Comparison of ENCODE assay signal across 8 cellular contexts in the genomic region with DNA sequence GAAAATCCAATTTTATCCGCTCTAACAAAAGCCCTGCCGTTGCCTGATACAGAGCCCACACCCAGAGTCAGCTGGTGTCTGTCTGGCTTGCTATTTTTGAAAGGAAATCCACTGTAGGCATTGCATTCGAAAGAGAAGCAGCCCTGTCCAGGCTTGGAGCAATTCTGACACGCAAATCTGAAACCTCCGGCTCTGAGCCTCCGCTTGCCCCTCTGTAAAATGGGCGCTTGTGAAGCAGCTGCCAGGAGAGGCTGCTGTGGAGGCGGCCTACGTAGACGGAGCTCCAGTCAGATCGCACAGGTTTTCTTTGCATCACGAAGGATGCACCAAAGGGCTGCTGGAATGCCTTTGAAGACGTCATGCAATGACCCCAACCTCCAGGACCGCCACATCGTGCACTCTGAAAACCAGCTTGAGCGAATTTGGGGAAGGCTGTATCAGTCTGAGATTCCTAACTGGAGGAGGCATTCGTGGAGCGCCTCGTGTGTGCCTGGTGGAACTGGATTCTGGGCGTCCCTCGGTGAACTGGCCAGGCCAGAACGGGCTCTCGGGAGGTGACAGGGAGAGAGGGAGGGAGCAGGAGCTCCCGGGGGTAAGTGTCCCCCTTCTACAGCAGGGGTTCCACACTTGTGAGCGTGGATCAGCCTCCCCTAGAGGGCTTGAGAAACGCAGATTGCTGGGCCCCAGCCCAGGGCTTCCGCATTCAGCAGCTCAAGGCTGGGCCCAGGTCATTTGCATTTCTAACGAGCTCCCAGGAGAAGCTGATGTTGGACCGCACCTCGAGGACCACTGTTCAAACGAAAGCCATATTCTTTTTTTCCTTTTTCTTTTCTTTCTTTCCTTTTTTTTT.
DNase-seq lines count a peak whose midpoint lies in the region; ATAC-seq, FAIRE-seq and TF ChIP-seq lines count a peak whose summit lies in the region.

No MANE protein-coding gene starts in this region.

- peak overlapping the region; percentile 91 for H3K4me3 Mint-ChIP-seq in stimulated activated memory B cell treated with anti-CD40 and anti-IgM and Interleukin-4, amounts not matched to agents 10 μg/mL and 1 μg/mL and 100 μg/mL, for 72 hours

- peaks cover 11% of the 10 kb centered on the region for H3K36me3 Mint-ChIP-seq in stimulated activated memory B cell treated with anti-CD40 and anti-IgM and Interleukin-4, amounts not matched to agents 10 μg/mL and 1 μg/mL and 100 μg/mL, for 72 hours

- H3K9ac ChIP-seq in HUES6 (ENCODE audit: low read length), result peak overlapping the region; percentile 56

- H3K36me3 ChIP-seq in HUES6 (ENCODE audit: control insufficient read depth, insufficient read depth, low read length) (no peaks in the 10 kb centered on the region), ascending aorta (no peaks in the 10 kb centered on the region)

- DNase-seq in stimulated activated CD4-positive, alpha-beta T cell treated with anti-CD3 and anti-CD28 coated beads, Interleukin-1b, Interleukin-23, amount 100 ng/mL, for 48 hours, result peak; percentile 21
- no peak for DNase-seq in stimulated activated CD4-positive, alpha-beta T cell treated with anti-CD3 and anti-CD28 coated beads, Interleukin-15, amount 100 ng/mL, for 24 hours
- DNase-seq in ascending aorta (ENCODE audit: low spot score in 2 of 2), result no peak
- peak; percentile 27 for DNase-seq in iPS-NIHi11 (ENCODE audit: low spot score)
- no peak for DNase-seq in frontal cortex (ENCODE audit: low spot score in 2 of 2)

- H3K9me3 ChIP-seq in HUES6 (ENCODE audit: control insufficient read depth, insufficient read depth, low read depth, low read length) (peaks cover 4% of the 10 kb centered on the region; the same call in 1 of the 2 replicates), ascending aorta (peaks cover 6 to 9% of the 10 kb centered on the region in 2 donors)

- peaks cover 17% of the 10 kb centered on the region for H3K4me1 Mint-ChIP-seq in stimulated activated memory B cell treated with anti-CD40 and anti-IgM and Interleukin-4, amounts not matched to agents 10 μg/mL and 1 μg/mL and 100 μg/mL, for 72 hours

- peak; percentile 24 for ATAC-seq in stimulated activated memory B cell treated with anti-CD40 and anti-IgM and Interleukin-4, amounts not matched to agents 10 μg/mL and 1 μg/mL and 100 μg/mL, for 72 hours
- ATAC-seq in HG02973 (IDR thresholded peaks at IDR 0.05; ENCODE audit: unreplicated experiment), result no peak

- FAIRE-seq in frontal cortex (lab: Jason Lieb, UNC), result no peak

- H3K27ac Mint-ChIP-seq in stimulated activated memory B cell treated with anti-CD40 and anti-IgM and Interleukin-4, amounts not matched to agents 10 μg/mL and 1 μg/mL and 100 μg/mL, for 72 hours, result peak overlapping the region; percentile 91

- intact Hi-C loops in ascending aorta (cut with DNase I), result loop anchor here (5.0 kb wide), 2 partner anchors 346 to 364 kb away; partner anchors contain the start of genes BFAR, ERCC4 and PARN

- H3K9me3 Mint-ChIP-seq in stimulated activated memory B cell treated with anti-CD40 and anti-IgM and Interleukin-4, amounts not matched to agents 10 μg/mL and 1 μg/mL and 100 μg/mL, for 72 hours, result peaks cover 10% of the 10 kb centered on the region

- TF ChIP-seq CTCF in ascending aorta (IDR thresholded peaks at IDR 0.05), result no peak

- H3K4me1 ChIP-seq in HUES6 (ENCODE audit: control insufficient read depth, insufficient read depth, low read length), result peaks cover 25% of the 10 kb centered on the region
- peaks cover 4 to 11% of the 10 kb centered on the region in 2 donors for H3K4me1 ChIP-seq in ascending aorta

- H3K27ac ChIP-seq in HUES6 (ENCODE audit: low read depth, low read length) (no peak overlapping the region), ascending aorta (peak overlapping the region; percentile 65 to 95)

- H3K27me3 ChIP-seq in HUES6 (ENCODE audit: control insufficient read depth, insufficient read depth, low read length) (0 out of 2 replicates have a peak, but pooled peaks cover 4% of the 10 kb centered on the region), ascending aorta (no peaks in the 10 kb centered on the region)

- H3K4me3 ChIP-seq in HUES6 (ENCODE audit: low read depth, low read length) (peak overlapping the region; percentile 87), ascending aorta (peak overlapping the region; percentile 80 to 88)

- H3K27me3 Mint-ChIP-seq in stimulated activated memory B cell treated with anti-CD40 and anti-IgM and Interleukin-4, amounts not matched to agents 10 μg/mL and 1 μg/mL and 100 μg/mL, for 72 hours, result no peaks in the 10 kb centered on the region

Comparison
In these comparisons a context has a peak if more than half of its experiments do, and no peak if none do; other contexts are left out.
1. DNase-seq: peak in stimulated activated CD4-positive, alpha-beta T cell treated with anti-CD3 and anti-CD28 coated beads, Interleukin-1b, Interleukin-23, amount 100 ng/mL, for 48 hours (single experiment) and iPS-NIHi11 (single experiment); none in stimulated activated CD4-positive, alpha-beta T cell treated with anti-CD3 and anti-CD28 coated beads, Interleukin-15, amount 100 ng/mL, for 24 hours (single experiment), ascending aorta (0 of 2) and frontal cortex (0 of 2).